ENCODE assay signal across 7 cellular contexts in genomic region chr1:202888204-202888506, GRCh38.
DNase-seq lines count a peak whose midpoint lies in the region; ATAC-seq and TF ChIP-seq lines count a peak whose summit lies in the region.

No MANE protein-coding gene starts in this region.

- TF ChIP-seq CTCF in SU-DHL-6 (IDR thresholded peaks at IDR 0.05; ENCODE audit: insufficient read depth, low read length, poor library complexity, severe bottlenecking) (no peak), foreskin fibroblast (IDR thresholded peaks at IDR 0.05; ENCODE audit: low read depth, low read length) (no peak), retinal pigment epithelial cell (conservative IDR thresholded peaks at IDR 0.05; ENCODE audit: low read depth, low read length) (no peak)

- peaks cover 46% of the 10 kb centered on the region for H3K79me2 ChIP-seq in SU-DHL-6 (ENCODE audit: insufficient read depth, low read length)

- in situ Hi-C loops in HAP-1 (cut with MboI; ENCODE audit: low sequenced_read_pairs): no loop called here

- H3K4me2 ChIP-seq in SU-DHL-6 (ENCODE audit: low read depth, low read length, poor library complexity, severe bottlenecking): peak overlapping the region; percentile 91

- DNase-seq in HAP-1 (ENCODE audit: low spot score in 2 of 2): no peak
- peak in 1 of 2 donors; percentile 10 for DNase-seq in foreskin fibroblast
- no peak for DNase-seq in retinal pigment epithelial cell (ENCODE audit: low read depth)

- H3K36me3 ChIP-seq in HAP-1 (replicated peaks) (peaks cover 6% of the 10 kb centered on the region), SU-DHL-6 (ENCODE audit: low read length) (no peaks in the 10 kb centered on the region)

- no peaks in the 10 kb centered on the region for H3K27me3 ChIP-seq in HAP-1 (ENCODE audit: low read depth)
- H3K27me3 ChIP-seq in SU-DHL-6 (ENCODE audit: low read length): no peaks in the 10 kb centered on the region

- peaks cover 9% of the 10 kb centered on the region; the same call in 1 of the 2 replicates for H3F3A ChIP-seq in SU-DHL-6 (ENCODE audit: insufficient read depth)

- H3K9me3 ChIP-seq in HAP-1 (no peaks in the 10 kb centered on the region), SU-DHL-6 (ENCODE audit: insufficient read depth, low read length) (no peaks in the 10 kb centered on the region)

- H3K4me1 ChIP-seq in HAP-1: peaks cover 6% of the 10 kb centered on the region; the same call in 1 of the 2 replicates

- H3K9ac ChIP-seq in SU-DHL-6 (ENCODE audit: low read length): peak overlapping the region; percentile 83

- no peak for ATAC-seq in GM18867 (IDR thresholded peaks at IDR 0.05; ENCODE audit: unreplicated experiment)
- no peak for ATAC-seq in HG03354 (IDR thresholded peaks at IDR 0.05; ENCODE audit: poor library complexity, severe bottlenecking, unreplicated experiment)
- no peak for ATAC-seq in GM21717 (IDR thresholded peaks at IDR 0.05; ENCODE audit: unreplicated experiment)

- H3K9me2 ChIP-seq in SU-DHL-6 (replicated peaks; ENCODE audit: insufficient read depth, low read length): no peaks in the 10 kb centered on the region

- H3K4me3 ChIP-seq in HAP-1 (peak overlapping the region; percentile 79), SU-DHL-6 (ENCODE audit: insufficient read depth, low read length, poor library complexity, severe bottlenecking) (peak overlapping the region; percentile 80), foreskin fibroblast (ENCODE audit: low read depth in 1 of 2, low read length in 2 of 2) (peak overlapping the region; percentile 80 to 84), retinal pigment epithelial cell (ENCODE audit: low read length) (peak overlapping the region; percentile 83)

- H4K20me1 ChIP-seq in SU-DHL-6 (ENCODE audit: low read depth, low read length): no peaks in the 10 kb centered on the region

- H3K27ac ChIP-seq in SU-DHL-6 (ENCODE audit: low read depth, low read length): peak overlapping the region; percentile 83

- H2AFZ ChIP-seq in SU-DHL-6 (ENCODE audit: low read depth, low read length, severe bottlenecking): peak overlapping the region; percentile 37
